Comparison of ENCODE assay signal across 9 cellular contexts in the genomic region with DNA sequence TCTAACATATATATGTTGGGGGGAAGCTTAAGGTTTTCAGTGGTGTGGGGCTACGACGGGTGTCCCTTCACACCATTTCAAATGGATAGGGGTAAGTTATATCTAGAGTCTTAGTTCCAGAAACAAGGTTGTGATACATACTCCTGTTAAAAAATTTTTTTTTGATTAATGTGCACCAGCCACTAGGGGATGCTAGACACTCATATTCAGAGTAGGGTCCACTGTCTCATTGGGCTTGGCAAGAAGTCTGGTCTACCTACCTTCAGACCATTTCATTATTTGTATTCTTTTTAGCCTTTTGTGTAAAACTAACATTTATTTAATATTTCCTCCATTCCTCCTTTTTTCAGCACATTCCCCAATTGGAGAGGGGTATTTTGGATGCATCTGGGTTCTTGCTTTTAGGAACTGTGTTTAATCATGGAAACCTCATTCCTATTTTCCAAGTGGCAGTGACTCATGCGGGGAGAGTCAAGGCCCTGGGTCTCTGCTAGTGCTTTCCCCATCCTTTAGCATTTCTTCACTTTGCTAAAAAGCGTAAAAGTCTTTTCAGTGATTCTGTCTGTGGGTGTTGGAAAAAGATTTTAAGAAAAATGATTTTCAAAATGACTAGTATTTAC. TPM values are rescaled to one million over a fixed set of nuclear protein-coding genes. Genes with fewer than 3 reads are reported as not detected.
A peak's percentile ranks its signal among the peaks of the same experiment; 100 is the strongest.
DNase-seq lines count a peak whose midpoint lies in the region; TF ChIP-seq lines count a peak whose summit lies in the region.
"Had no signal": no experiment of that assay in that cellular context is flagged by ENCODE, and none has a peak within 500 bp of the region (broad histone marks: within the 10 kb centered on the region; RNA-seq: fewer than 3 reads in every experiment).

No MANE protein-coding gene starts in this region.

- H3K27me3 Mint-ChIP-seq in osteocyte (ENCODE audit: unreplicated experiment): no peaks in the 10 kb centered on the region

- H3K27ac ChIP-seq in coronary artery: no peak overlapping the region

- H3K4me3 ChIP-seq in coronary artery: no peak overlapping the region
- H3K4me3 ChIP-seq: lung had no signal

- no peak overlapping the region for H3K4me3 Mint-ChIP-seq in osteocyte (ENCODE audit: unreplicated experiment)

- TF ChIP-seq CTCF in coronary artery (IDR thresholded peaks at IDR 0.05): peak; percentile 29
- peak; percentile 49 for TF ChIP-seq CTCF in osteocyte (IDR thresholded peaks at IDR 0.05)

- H3K9me3 Mint-ChIP-seq in osteocyte (ENCODE audit: unreplicated experiment): no peaks in the 10 kb centered on the region

- DNase-seq in DMS114 treated with DMSO at 0.1 percent for 48 hours (lab: John Stamatoyannopoulos, UW; ENCODE audit: unreplicated experiment) (peak; percentile 21), HCEC 1CT (peak; percentile 54), NCI-H345 treated with DMSO at 0.1 percent for 48 hours (lab: John Stamatoyannopoulos, UW; ENCODE audit: unreplicated experiment) (peak; percentile 16), coronary artery (ENCODE audit: low spot score) (no peak), osteocyte (ENCODE audit: extremely low spot score, unreplicated experiment) (no peak), islet precursor cell (no peak), hepatic stellate cell (ENCODE audit: low spot score) (no peak)
- no peak for DNase-seq in activated T-cell treated with anti-CD3 and anti-CD28 coated beads, Interleukin-2, amount 50 U/mL, for 48 hours

- H3K4me1 Mint-ChIP-seq in osteocyte (ENCODE audit: unreplicated experiment): no peaks in the 10 kb centered on the region

- H3K27ac Mint-ChIP-seq in osteocyte (ENCODE audit: unreplicated experiment): no peak overlapping the region

- no peaks in the 10 kb centered on the region for H3K36me3 Mint-ChIP-seq in osteocyte (ENCODE audit: unreplicated experiment)

RNA-seq across cellular contexts. Expression of a gene that starts 33.4 kb away (rescaled TPM):
- 0.18 and 0.48 TPM in 2 replicates for total RNA-seq in osteocyte

Comparison
In these comparisons a context has a peak if more than half of its experiments do, and no peak if none do; other contexts are left out.
1. DNase-seq: peak in DMS114 treated with DMSO at 0.1 percent for 48 hours (single experiment), HCEC 1CT (single experiment) and NCI-H345 treated with DMSO at 0.1 percent for 48 hours (single experiment); none in coronary artery (single experiment), osteocyte (single experiment), islet precursor cell (single experiment), hepatic stellate cell (single experiment) and activated T-cell treated with anti-CD3 and anti-CD28 coated beads, Interleukin-2, amount 50 U/mL, for 48 hours (0 of 2).